ENCODE assay signal across 20 cellular contexts in the genomic region with DNA sequence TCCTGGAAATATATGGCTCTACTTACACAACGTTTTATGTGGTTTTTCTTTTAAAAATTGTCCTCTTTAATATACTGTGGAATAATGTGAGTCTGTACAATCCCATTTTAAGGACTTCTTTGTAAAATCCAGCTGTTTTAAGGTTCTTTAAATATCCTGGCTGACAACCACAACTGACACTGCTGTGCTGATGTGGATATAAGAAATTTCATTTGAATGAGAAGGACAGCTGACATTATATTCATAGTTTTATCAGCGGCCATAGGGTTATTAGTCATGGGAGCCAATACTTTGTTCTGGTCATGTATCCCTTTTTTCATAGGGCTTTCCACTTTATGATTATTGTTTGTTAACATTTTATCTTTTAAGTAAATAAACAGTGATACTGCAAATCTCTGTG.
DNase-seq lines count a peak whose midpoint lies in the region; ATAC-seq, FAIRE-seq and TF ChIP-seq lines count a peak whose summit lies in the region.
"Had no signal": no experiment of that assay in that cellular context is flagged by ENCODE, and none has a peak within 500 bp of the region (broad histone marks: within the 10 kb centered on the region; RNA-seq: fewer than 3 reads in every experiment).

No MANE protein-coding gene starts in this region.

- H3F3A ChIP-seq in PC-3 (ENCODE audit: low read length, unreplicated experiment) = no peaks in the 10 kb centered on the region

- H3K4me1 ChIP-seq in A549 (peaks cover 46% of the 10 kb centered on the region), PC-3 (ENCODE audit: insufficient read depth, low read length) (peaks cover 17% of the 10 kb centered on the region; the same call in 1 of the 2 replicates)

- no peaks in the 10 kb centered on the region for H3K9me2 ChIP-seq in PC-3 (replicated peaks; ENCODE audit: low read length)

- 27% methylated on average over 2 of the region's 2 CpGs for WGBS in A549 (ENCODE audit: missing lambda C conversion rate)

- TF ChIP-seq CTCF in A549 (IDR thresholded peaks at IDR 0.05) (no peak), PC-3 (conservative IDR thresholded peaks at IDR 0.05; ENCODE audit: low read depth, low read length) (no peak)

- no peak for TF ChIP-seq POLR2A in A549 (IDR thresholded peaks at IDR 0.05; ENCODE audit: low read length)

- intact Hi-C loops in PC-3 (cut with micrococcal nuclease) = no loop called here

- TF ChIP-seq RAD21 in A549 (conservative IDR thresholded peaks at IDR 0.05 in 1 of 2, IDR thresholded peaks at IDR 0.05 in 1 of 2) = no peak

- H3K4me2 ChIP-seq in A549 (peak overlapping the region; percentile 32), PC-3 (ENCODE audit: low read length) (no peak overlapping the region)

- no TSS peak for BruUV-seq in PC-3 (replicated peaks; lab: Mats Ljungman, UMichigan)

- H4K20me1 ChIP-seq in PC-3 (ENCODE audit: low read length) = no peaks in the 10 kb centered on the region

- no peaks in the 10 kb centered on the region for H3K9me3 ChIP-seq in A549
- H3K9me3 ChIP-seq in PC-3 (ENCODE audit: low read length) = no peaks in the 10 kb centered on the region
- H3K9me3 ChIP-seq: HAP-1 had no signal

- H2AFZ ChIP-seq in PC-3 (ENCODE audit: low read length) = no peak overlapping the region

- H3K4me3 ChIP-seq in A549 = no peak overlapping the region
- H3K4me3 ChIP-seq in PC-3 (ENCODE audit: low read length) = no peak overlapping the region
- H3K4me3 ChIP-seq: HAP-1 had no signal

- DNase-seq in A549 (ENCODE audit: low read depth in 1 of 2, low spot score in 1 of 2) (no peak), PC-3 (peak; percentile 7), foreskin melanocyte (peak; percentile 75), myocyte (ENCODE audit: low read depth) (peak; percentile 23), midbrain (lab: John Stamatoyannopoulos, UW) (no peak), hippocampal formation (lab: John Stamatoyannopoulos, UW) (no peak)
- DNase-seq: 8988T; C1 segment of cervical spinal cord; Calu3; CD4-positive, alpha-beta memory T cell; COR-L47; DMS53; DMS79 treated with DMSO at 0.1 percent for 48 hours; GF-D8; GOT3; HFFc6 had no signal

- H3K79me2 ChIP-seq in PC-3 (ENCODE audit: low read length) = no peaks in the 10 kb centered on the region

- POLR2A ChIA-PET in A549 (lab: Yijun Ruan, JAX) (no interaction called here), PC-3 (lab: Charles Lee; ENCODE audit: unreplicated experiment) (no interaction called here)

- no peak overlapping the region for H3K9ac ChIP-seq in PC-3 (ENCODE audit: low read length)

- ATAC-seq in A549 (no peak), PC-3 (no peak), GM18909 (IDR thresholded peaks at IDR 0.05; ENCODE audit: poor library complexity, unreplicated experiment) (no peak)

- no peaks in the 10 kb centered on the region for H3K36me3 ChIP-seq in PC-3 (ENCODE audit: low read depth, low read length)
- H3K36me3 ChIP-seq: HAP-1 had no signal

- TF ChIP-seq EP300 in A549 (IDR thresholded peaks at IDR 0.05) = no peak

- no peak for FAIRE-seq in A549 (lab: Jason Lieb, UNC)
- FAIRE-seq: GM18507, H54 had no signal

- H3K27ac ChIP-seq in A549 = no peak overlapping the region
- no peak overlapping the region for H3K27ac ChIP-seq in PC-3 (ENCODE audit: low read length)

- CTCF ChIA-PET in A549 (lab: Yijun Ruan, JAX) = interaction anchor here (1.4 kb wide), 1 partner anchor 136 kb away, joined by 3 read pairs; no protein-coding TSS in a partner anchor
- CTCF ChIA-PET in PC-3 (lab: Charles Lee) = no interaction called here

- no peaks in the 10 kb centered on the region for H3K27me3 ChIP-seq in PC-3 (ENCODE audit: low read length)

TF ChIP-seq in A549, 52 proteins besides CTCF, POLR2A, EP300 and RAD21:
- TF ChIP-seq, protein P1, sequence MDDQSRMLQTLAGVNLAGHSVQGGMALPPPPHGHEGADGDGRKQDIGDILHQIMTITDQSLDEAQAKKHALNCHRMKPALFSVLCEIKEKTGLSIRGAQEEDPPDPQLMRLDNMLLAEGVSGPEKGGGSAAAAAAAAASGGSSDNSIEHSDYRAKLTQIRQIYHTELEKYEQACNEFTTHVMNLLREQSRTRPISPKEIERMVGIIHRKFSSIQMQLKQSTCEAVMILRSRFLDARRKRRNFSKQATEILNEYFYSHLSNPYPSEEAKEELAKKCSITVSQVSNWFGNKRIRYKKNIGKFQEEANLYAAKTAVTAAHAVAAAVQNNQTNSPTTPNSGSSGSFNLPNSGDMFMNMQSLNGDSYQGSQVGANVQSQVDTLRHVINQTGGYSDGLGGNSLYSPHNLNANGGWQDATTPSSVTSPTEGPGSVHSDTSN (IDR thresholded peaks at IDR 0.05) = no peak
- TF ChIP-seq ZFP36 (IDR thresholded peaks at IDR 0.05; ENCODE audit: borderline replicate concordance, partially characterized antibody) (no peak), CEBPB (IDR thresholded peaks at IDR 0.05) (no peak), SMC3 (IDR thresholded peaks at IDR 0.05) (no peak), EHMT2 (IDR thresholded peaks at IDR 0.05; ENCODE audit: low read depth) (no peak), ZSCAN20 (CRISPR knock-in tag; IDR thresholded peaks at IDR 0.05) (no peak), ZC3H11A (IDR thresholded peaks at IDR 0.05) (no peak)
TF ChIP-seq in A549: peak in this region for 0.

Comparison
In these comparisons a context has a peak if more than half of its experiments do, and no peak if none do; other contexts are left out.
1. DNase-seq: peak in PC-3 (single experiment), foreskin melanocyte (single experiment) and myocyte (single experiment); none in A549 (0 of 2), midbrain (single experiment) and hippocampal formation (0 of 2).